Comparison of ENCODE assay signal across 1 cellular context in genomic region chr16:842631-843560, GRCh38.
TF ChIP-seq lines count a peak whose summit lies in the region.

No MANE protein-coding gene starts in this region.

TF ChIP-seq in IMR-90, 13 proteins besides CTCF, POLR2A, EP300 and RAD21:
- no peak for TF ChIP-seq MAFK (IDR thresholded peaks at IDR 0.05; ENCODE audit: low read depth, low read length)
- no peak for TF ChIP-seq ELK1 (IDR thresholded peaks at IDR 0.05; ENCODE audit: borderline replicate concordance, low read depth, low read length)
- TF ChIP-seq BHLHE40 (IDR thresholded peaks at IDR 0.05; ENCODE audit: low read depth, low read length), result no peak
- no peak for TF ChIP-seq CHD1 (IDR thresholded peaks at IDR 0.05; ENCODE audit: low read depth, low read length)
